In genomic region chr7:111433426-111433825, GRCh38 we compare ENCODE assay signal across 29 cellular contexts.
"Had no signal": no experiment of that assay in that cellular context is flagged by ENCODE, and none has a peak within 500 bp of the region (broad histone marks: within the 10 kb centered on the region; RNA-seq: fewer than 3 reads in every experiment).

No MANE protein-coding gene starts in this region.

- H3K27ac ChIP-seq: colonic mucosa, coronary artery, dorsolateral prefrontal cortex, epithelial cell of prostate, esophagus muscularis mucosa, esophagus squamous epithelium, foreskin keratinocyte, gastrocnemius medialis, gastroesophageal sphincter, heart left ventricle, heart right ventricle, hepatocyte had no signal

- H3K4me3 ChIP-seq: colonic mucosa, coronary artery, dorsolateral prefrontal cortex, esophagus muscularis mucosa, esophagus squamous epithelium, gastrocnemius medialis, gastroesophageal sphincter, heart left ventricle, heart right ventricle, hepatocyte had no signal

- H3K4me1 ChIP-seq: colonic mucosa, esophagus muscularis mucosa, esophagus squamous epithelium, foreskin keratinocyte, gastroesophageal sphincter had no signal

- DNase-seq: colonic mucosa; cortex of kidney; dermis blood vessel endothelial cell; dorsolateral prefrontal cortex; effector CD4-positive, alpha-beta T cell; effector CD8-positive, alpha-beta T cell; effector memory CD4-positive, alpha-beta T cell; effector memory CD8-positive, alpha-beta T cell; endodermal cell; erythroblast; esophagus squamous epithelium; foreskin fibroblast; foreskin keratinocyte; foreskin melanocyte; gastrocnemius medialis; glutamatergic neuron; head of caudate nucleus; heart left ventricle; heart right ventricle had no signal

- H3K27me3 Mint-ChIP-seq: dendritic cell treated with granulocyte-macrophage colony-stimulating factor and Interleukin-4, amounts not matched to agents 40 ng/mL and 50 ng/mL, for 4 days; effector memory CD8-positive, alpha-beta T cell had no signal

- H3K4me2 ChIP-seq: hepatocyte had no signal

- H3K4me3 Mint-ChIP-seq: dendritic cell treated with granulocyte-macrophage colony-stimulating factor and Interleukin-4, amounts not matched to agents 40 ng/mL and 50 ng/mL, for 4 days; effector memory CD8-positive, alpha-beta T cell; endodermal cell had no signal

- H3K79me2 ChIP-seq: hepatocyte had no signal

- H3K27me3 ChIP-seq: colonic mucosa, dorsolateral prefrontal cortex, esophagus muscularis mucosa, esophagus squamous epithelium, foreskin keratinocyte, gastrocnemius medialis, gastroesophageal sphincter, heart left ventricle, heart right ventricle, hepatocyte had no signal

- ATAC-seq: effector memory CD8-positive, alpha-beta T cell; esophagus mucosa; foreskin keratinocyte; gastrocnemius medialis; gastroesophageal sphincter; heart left ventricle; heart right ventricle had no signal

- FAIRE-seq: colon, endometrium, frontal cortex had no signal

- H2AFZ ChIP-seq: hepatocyte had no signal

- H3K9me3 ChIP-seq: colonic mucosa, esophagus muscularis mucosa, gastrocnemius medialis, gastroesophageal sphincter had no signal

- H3K36me3 ChIP-seq: colonic mucosa, esophagus muscularis mucosa, esophagus squamous epithelium, gastrocnemius medialis, gastroesophageal sphincter, heart left ventricle, heart right ventricle had no signal
